Comparison of ENCODE assay signal across 20 cellular contexts in the genomic region with DNA sequence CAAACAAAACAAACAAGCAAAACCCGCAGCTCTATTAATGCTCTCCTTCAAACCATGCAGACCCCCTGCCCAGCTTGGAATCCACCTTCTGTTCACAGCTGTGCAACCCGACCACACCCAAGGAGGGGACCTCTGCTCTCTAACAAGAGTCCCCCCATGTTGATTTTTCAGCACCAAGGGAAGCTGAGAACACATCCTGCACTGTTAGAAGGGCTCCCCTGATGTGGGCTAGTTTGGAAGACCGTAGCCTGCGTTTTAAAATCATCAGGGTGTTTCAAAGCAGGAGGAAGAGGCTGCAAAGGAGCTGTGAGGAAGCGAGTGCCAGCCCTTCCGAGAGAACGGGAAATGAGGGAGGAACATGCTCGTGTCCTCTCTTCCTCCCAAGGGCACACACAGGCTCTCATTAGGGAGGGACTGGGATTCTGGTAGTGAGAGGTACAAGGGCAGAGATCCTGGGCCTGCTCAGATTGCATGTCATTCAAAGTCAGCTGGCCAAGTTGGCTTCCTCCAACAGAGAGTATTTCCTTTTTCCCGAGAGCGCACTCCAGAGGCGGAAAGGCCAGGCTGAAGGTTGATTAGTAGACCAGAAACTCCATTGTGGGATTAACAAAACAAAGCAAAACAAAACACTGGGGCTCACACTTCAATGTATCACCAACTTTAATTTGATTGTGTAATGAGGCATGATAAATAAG.
DNase-seq lines count a peak whose midpoint lies in the region; ATAC-seq and TF ChIP-seq lines count a peak whose summit lies in the region.
"Had no signal": no experiment of that assay in that cellular context is flagged by ENCODE, and none has a peak within 500 bp of the region (broad histone marks: within the 10 kb centered on the region; RNA-seq: fewer than 3 reads in every experiment).

No MANE protein-coding gene starts in this region.

- POLR2A ChIA-PET in MCF 10A (lab: Yijun Ruan, JAX): no interaction called here

- no peak overlapping the region for H3K4me3 ChIP-seq in kidney epithelial cell (ENCODE audit: low read depth, low read length)
- H3K4me3 ChIP-seq in psoas muscle: no peak overlapping the region
- H3K4me3 ChIP-seq: GM12878, suprapubic skin had no signal

- H2AK5ac ChIP-seq in H9 (ENCODE audit: insufficient read length, low read length): no peak overlapping the region

- intact Hi-C loops in psoas muscle (cut with DNase I): no loop called here
- intact Hi-C loops in MCF 10A (cut with micrococcal nuclease): no loop called here

- no peaks in the 10 kb centered on the region for H3K23me2 ChIP-seq in H9 (ENCODE audit: insufficient read length, low read depth, low read length, poor library complexity, severe bottlenecking)

- H3K4ac ChIP-seq in H9 (ENCODE audit: low read depth, low read length): no peak overlapping the region

- no peak overlapping the region for H3K23ac ChIP-seq in H9 (ENCODE audit: insufficient read length, low read depth, low read length)

- TF ChIP-seq CTCF in H9 (conservative IDR thresholded peaks at IDR 0.05) (peak; percentile 26; the same call in 1 of the 3 replicates), kidney epithelial cell (IDR thresholded peaks at IDR 0.05; ENCODE audit: insufficient read depth, low read length, poor library complexity, severe bottlenecking) (peak; percentile 16), psoas muscle (IDR thresholded peaks at IDR 0.05) (no peak), MCF 10A (IDR thresholded peaks at IDR 0.05; ENCODE audit: unreplicated experiment) (no peak)

- H2AFZ ChIP-seq in H9 (ENCODE audit: low read length): no peak overlapping the region

- H2BK20ac ChIP-seq in H9 (ENCODE audit: low read depth, low read length, poor library complexity, severe bottlenecking): no peak overlapping the region

- H3K27ac Mint-ChIP-seq in H9: peak overlapping the region; percentile 45 to 93 (median 49); a peak in 4 of 7 replicates
- H3K27ac Mint-ChIP-seq in MCF 10A (ENCODE audit: low read depth, unreplicated experiment): no peak overlapping the region
- H3K27ac Mint-ChIP-seq: activated CD8-positive, alpha-beta memory T cell treated with anti-CD3 and anti-CD28 coated beads, Interleukin-2, amount 10 ng/mL, durations not matched to agents 7 days and 5 days had no signal

- H3K9me3 ChIP-seq in H9 (ENCODE audit: control insufficient read depth, low read depth, low read length) (no peaks in the 10 kb centered on the region), psoas muscle (no peaks in the 10 kb centered on the region)
- H3K9me3 ChIP-seq: Caco-2, suprapubic skin had no signal

- peaks cover 6% of the 10 kb centered on the region; the same call in 1 of the 2 replicates for H3K4me1 ChIP-seq in H9 (ENCODE audit: insufficient read depth, low read length)
- H3K4me1 ChIP-seq in psoas muscle: peaks cover 20% of the 10 kb centered on the region
- H3K4me1 ChIP-seq: Caco-2, foreskin keratinocyte, suprapubic skin had no signal

- no peak overlapping the region for H3K18ac ChIP-seq in H9 (ENCODE audit: insufficient read length, low read depth, low read length)

- no peak overlapping the region for H4K8ac ChIP-seq in H9 (replicated peaks; ENCODE audit: insufficient read length, low read depth, low read length)

- H4K20me1 ChIP-seq in H9 (ENCODE audit: control insufficient read depth, insufficient read depth, insufficient read length): no peaks in the 10 kb centered on the region

- no peak overlapping the region for H3K4me2 ChIP-seq in H9 (ENCODE audit: insufficient read depth, insufficient read length, low read length)

- no CpG with 5 or more reads among the region's 11 CpGs for WGBS in H9 (ENCODE audit: extremely low coverage, insufficient read length, low lambda C conversion rate)
- WGBS in psoas muscle, 3 donors: 41 to 51% (median 44%) methylated on average over 11 of the region's 11 CpGs

- H3T11ph ChIP-seq in H9 (ENCODE audit: low read length): no peak overlapping the region

- CTCF ChIA-PET in MCF 10A (lab: Yijun Ruan, JAX): no interaction called here

- H3K79me1 ChIP-seq in H9 (ENCODE audit: insufficient read depth, low read depth, low read length, poor library complexity, severe bottlenecking): no peaks in the 10 kb centered on the region

- no peak overlapping the region for H2BK120ac ChIP-seq in H9 (ENCODE audit: low read depth, low read length, poor library complexity, severe bottlenecking)

- no peaks in the 10 kb centered on the region for H3K36me3 ChIP-seq in kidney epithelial cell (ENCODE audit: control insufficient read depth, insufficient read depth, low read length)
- H3K36me3 ChIP-seq in psoas muscle (ENCODE audit: insufficient read depth in 1 of 2, low read depth in 1 of 2): no peaks in the 10 kb centered on the region
- H3K36me3 ChIP-seq: suprapubic skin had no signal

- H3K27ac ChIP-seq in H9 (ENCODE audit: insufficient read length, low read depth, low read length) (no peak overlapping the region), psoas muscle (peak overlapping the region; percentile 47)
- H3K27ac ChIP-seq: foreskin keratinocyte, suprapubic skin had no signal

- no peak overlapping the region for H3K9ac ChIP-seq in H9 (ENCODE audit: extremely low read depth, insufficient read length, low read length)

- H3K4me3 Mint-ChIP-seq in H9 (no peak overlapping the region), MCF 10A (ENCODE audit: unreplicated experiment) (no peak overlapping the region)
- H3K4me3 Mint-ChIP-seq: activated CD8-positive, alpha-beta memory T cell treated with anti-CD3 and anti-CD28 coated beads, Interleukin-2, amount 10 ng/mL, durations not matched to agents 7 days and 5 days had no signal

- DNase-seq in H9 (peak; percentile 68), kidney epithelial cell (ENCODE audit: low read depth) (no peak), psoas muscle (no peak), GM03348 (ENCODE audit: low spot score) (no peak), MCF 10A (ENCODE audit: unreplicated experiment) (no peak)
- no peak for DNase-seq in activated CD4-positive, alpha-beta T cell treated with anti-CD3 and anti-CD28 coated beads for 48 hours
- DNase-seq in stimulated activated CD8-positive, alpha-beta memory T cell treated with anti-CD3 and anti-CD28 coated beads, Interleukin-4, amount 100 ng/mL, for 48 hours: no peak
- DNase-seq: activated CD8-positive, alpha-beta memory T cell treated with anti-CD3 and anti-CD28 coated beads, Interleukin-2, amount 10 ng/mL, durations not matched to agents 7 days and 5 days; activated effector memory CD4-positive, alpha-beta T cell treated with anti-CD3 and anti-CD28 coated beads, Interleukin-2, amount 50 U/mL, for 16 hours; Caco-2; cerebellar nuclear complex; NCI-H146; NCI-H226; SIG-M5; stimulated activated CD4-positive, alpha-beta T cell treated with anti-CD3 and anti-CD28 coated beads, Interleukin-4, amount 100 ng/mL, for 24 hours; T-helper 2 cell had no signal

- H3K14ac ChIP-seq in H9 (ENCODE audit: insufficient read depth, low read length): no peak overlapping the region

- H3K4me1 Mint-ChIP-seq in H9: peaks cover 8 to 9% of the 10 kb centered on the region in 2 experiments
- no peaks in the 10 kb centered on the region for H3K4me1 Mint-ChIP-seq in MCF 10A (ENCODE audit: insufficient read depth, unreplicated experiment)
- H3K4me1 Mint-ChIP-seq: activated CD8-positive, alpha-beta memory T cell treated with anti-CD3 and anti-CD28 coated beads, Interleukin-2, amount 10 ng/mL, durations not matched to agents 7 days and 5 days had no signal

- no peak overlapping the region for H3K56ac ChIP-seq in H9 (ENCODE audit: insufficient read length, low read depth, low read length)

- no TSS peak for BruUV-seq in MCF 10A (replicated peaks; lab: Mats Ljungman, UMichigan)

- no peak overlapping the region for H2BK12ac ChIP-seq in H9 (ENCODE audit: insufficient read length, low read depth, low read length)

- H4K91ac ChIP-seq in H9 (ENCODE audit: insufficient read length, low read depth, low read length): no peak overlapping the region

- no peak overlapping the region for H2BK15ac ChIP-seq in H9 (ENCODE audit: low read depth, low read length)

- H3K27me3 ChIP-seq in H9 (ENCODE audit: insufficient read depth, low read length): no peaks in the 10 kb centered on the region
- H3K27me3 ChIP-seq in kidney epithelial cell (ENCODE audit: control insufficient read depth, insufficient read depth, low read length): no peaks in the 10 kb centered on the region
- no peaks in the 10 kb centered on the region for H3K27me3 ChIP-seq in psoas muscle (ENCODE audit: insufficient read depth in 3 of 3, low read length in 2 of 3)
- H3K27me3 ChIP-seq: foreskin keratinocyte, suprapubic skin had no signal

- H3K36me3 Mint-ChIP-seq in H9 (ENCODE audit: insufficient read depth in 1 of 3, low read depth in 3 of 3) (no peaks in the 10 kb centered on the region; a peak in 2 of 7 replicates), MCF 10A (ENCODE audit: insufficient read depth, unreplicated experiment) (no peaks in the 10 kb centered on the region)
- H3K36me3 Mint-ChIP-seq: activated CD8-positive, alpha-beta memory T cell treated with anti-CD3 and anti-CD28 coated beads, Interleukin-2, amount 10 ng/mL, durations not matched to agents 7 days and 5 days had no signal

- H2BK5ac ChIP-seq in H9 (ENCODE audit: insufficient read length, low read length): no peak overlapping the region

- H3K27me3 Mint-ChIP-seq in H9 (ENCODE audit: low read depth) (no peaks in the 10 kb centered on the region), MCF 10A (ENCODE audit: insufficient read depth, unreplicated experiment) (no peaks in the 10 kb centered on the region)
- H3K27me3 Mint-ChIP-seq: activated CD8-positive, alpha-beta memory T cell treated with anti-CD3 and anti-CD28 coated beads, Interleukin-2, amount 10 ng/mL, durations not matched to agents 7 days and 5 days had no signal

- peak; percentile 38 for ATAC-seq in esophagus mucosa
- ATAC-seq in psoas muscle: peak; percentile 61 to 88 (median 82)
- ATAC-seq: activated CD8-positive, alpha-beta memory T cell treated with anti-CD3 and anti-CD28 coated beads, Interleukin-2, amount 10 ng/mL, durations not matched to agents 7 days and 5 days; foreskin keratinocyte; GM12878 had no signal

- no peak overlapping the region for H4K5ac ChIP-seq in H9 (ENCODE audit: insufficient read length, low read depth, low read length)

- H3K9me3 Mint-ChIP-seq in H9 (peaks cover 2 to 8% of the 10 kb centered on the region in 2 experiments; a peak in 1 of 5 replicates), MCF 10A (ENCODE audit: unreplicated experiment) (no peaks in the 10 kb centered on the region)

- no peaks in the 10 kb centered on the region for H3K79me2 ChIP-seq in H9 (ENCODE audit: insufficient read depth, low read length)

Comparison
In these comparisons a context has a peak if more than half of its experiments do, and no peak if none do; other contexts are left out.
1. CTCF ChIP-seq: peak in H9 (single experiment) and kidney epithelial cell (single experiment); none in psoas muscle (single experiment) and MCF 10A (single experiment).